Comparison of ENCODE assay signal across 8 cellular contexts in the genomic region with DNA sequence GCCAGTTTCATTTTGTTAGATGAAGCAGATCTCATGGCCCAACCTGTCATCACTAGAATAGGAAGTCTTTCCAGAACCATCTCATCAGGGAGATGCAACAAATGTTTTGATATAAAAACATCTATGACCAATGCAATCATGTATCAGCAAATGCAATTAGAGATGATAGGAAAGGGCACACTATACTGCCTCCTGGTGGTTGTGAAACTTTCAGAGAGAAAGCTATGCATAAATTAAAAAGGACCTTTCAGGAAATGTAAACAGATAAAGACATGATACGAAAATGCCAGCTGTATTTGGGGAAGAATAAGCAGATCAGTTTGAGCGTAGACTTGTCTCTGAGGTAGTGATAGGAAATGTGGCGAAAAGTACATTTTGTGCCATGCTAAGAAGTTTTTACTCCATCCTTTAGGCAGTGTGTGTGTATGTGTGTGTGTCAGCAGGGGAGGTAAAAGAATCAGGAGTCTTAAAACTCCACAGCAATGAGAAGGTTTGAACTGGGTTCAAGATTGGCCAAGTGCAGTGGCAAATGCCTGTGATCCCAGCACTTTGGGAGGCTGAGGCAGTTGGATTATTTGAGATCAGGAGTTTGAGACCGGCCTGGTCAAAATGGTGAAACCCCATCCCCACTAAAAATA.
DNase-seq lines count a peak whose midpoint lies in the region; ATAC-seq and TF ChIP-seq lines count a peak whose summit lies in the region.

No MANE protein-coding gene starts in this region.

- in situ Hi-C loops in Caki2 (cut with HindIII; ENCODE audit: low pct_unique_long_range_greater_than_20kb, low sequenced_read_pairs), result no loop called here

- TF ChIP-seq CTCF in Loucy (conservative IDR thresholded peaks at IDR 0.05; ENCODE audit: low read length), result peak; percentile 88
- peak; percentile 32 for TF ChIP-seq CTCF in colonic mucosa (IDR thresholded peaks at IDR 0.05)
- peak; percentile 29 for TF ChIP-seq CTCF in parathyroid adenoma (IDR thresholded peaks at IDR 0.05)

- no peaks in the 10 kb centered on the region for H4K20me1 ChIP-seq in Loucy (ENCODE audit: insufficient read depth, low read length, poor library complexity, severe bottlenecking)

- H3K36me3 ChIP-seq in Loucy (ENCODE audit: insufficient read depth, low read length), result no peaks in the 10 kb centered on the region
- H3K36me3 ChIP-seq in colonic mucosa, result no peaks in the 10 kb centered on the region
- H3K36me3 ChIP-seq in parathyroid adenoma (ENCODE audit: control insufficient read depth, insufficient read depth, low read length), result no peaks in the 10 kb centered on the region

- no peak overlapping the region for H3K9ac ChIP-seq in Loucy (ENCODE audit: low read depth, low read length, poor library complexity, severe bottlenecking)
- H3K9ac ChIP-seq in colonic mucosa (ENCODE audit: low read depth in 2 of 2, low read length in 2 of 2), result no peak overlapping the region
- no peak overlapping the region for H3K9ac ChIP-seq in parathyroid adenoma

- H3K4me3 ChIP-seq in Loucy (ENCODE audit: low read length, poor library complexity, severe bottlenecking), result no peak overlapping the region
- H3K4me3 ChIP-seq in colonic mucosa, result no peak overlapping the region
- no peak overlapping the region for H3K4me3 ChIP-seq in parathyroid adenoma (ENCODE audit: low read depth, low read length)

- H3K9me2 ChIP-seq in Loucy (replicated peaks; ENCODE audit: low read depth, low read length), result no peaks in the 10 kb centered on the region

- ATAC-seq in GM21360 (IDR thresholded peaks at IDR 0.05; ENCODE audit: unreplicated experiment), result peak; percentile 71
- no peak for ATAC-seq in HG02840 (IDR thresholded peaks at IDR 0.05; ENCODE audit: low FRiP score, unreplicated experiment)
- ATAC-seq in HG03460 (IDR thresholded peaks at IDR 0.05; ENCODE audit: unreplicated experiment), result no peak
- no peak for ATAC-seq in HG03025 (IDR thresholded peaks at IDR 0.05; ENCODE audit: low FRiP score, unreplicated experiment)

- H3K4me1 ChIP-seq in Loucy (ENCODE audit: insufficient read depth, low read length, poor library complexity, severe bottlenecking), result no peaks in the 10 kb centered on the region
- H3K4me1 ChIP-seq in colonic mucosa, result no peaks in the 10 kb centered on the region
- H3K4me1 ChIP-seq in parathyroid adenoma, result no peaks in the 10 kb centered on the region

- no peaks in the 10 kb centered on the region for H3F3A ChIP-seq in Loucy (ENCODE audit: low read depth)

- no peak overlapping the region for H3K4me2 ChIP-seq in Loucy (ENCODE audit: low read depth, low read length, poor library complexity, severe bottlenecking)
- H3K4me2 ChIP-seq in parathyroid adenoma (ENCODE audit: low read length), result no peak overlapping the region

- intact Hi-C loops in colonic mucosa (cut with DNase I), result loop anchor here (10.0 kb wide), 1 partner anchor 421 kb away; no protein-coding TSS in a partner anchor

- peak; percentile 14 for DNase-seq in Caki2 (ENCODE audit: low read depth)
- DNase-seq in colonic mucosa, result peak; percentile 17

- H3K9me3 ChIP-seq in Loucy (ENCODE audit: insufficient read depth, low read depth, low read length) (no peaks in the 10 kb centered on the region), colonic mucosa (no peaks in the 10 kb centered on the region), parathyroid adenoma (ENCODE audit: control insufficient read depth, low read length) (no peaks in the 10 kb centered on the region)

- H3K27me3 ChIP-seq in Loucy (ENCODE audit: insufficient read depth, low read length, poor library complexity, severe bottlenecking), result no peaks in the 10 kb centered on the region
- no peaks in the 10 kb centered on the region for H3K27me3 ChIP-seq in colonic mucosa
- H3K27me3 ChIP-seq in parathyroid adenoma (ENCODE audit: control insufficient read depth, insufficient read depth, low read length), result no peaks in the 10 kb centered on the region

- H2AFZ ChIP-seq in Loucy (ENCODE audit: low read length), result peak overlapping the region; percentile 50; the same call in 1 of the 2 replicates
- H2AFZ ChIP-seq in parathyroid adenoma, result no peak overlapping the region

- H3K27ac ChIP-seq in colonic mucosa (no peak overlapping the region), parathyroid adenoma (no peak overlapping the region)

- H3K79me2 ChIP-seq in Loucy (ENCODE audit: insufficient read depth, low read length) (no peaks in the 10 kb centered on the region), parathyroid adenoma (no peaks in the 10 kb centered on the region)

Comparison
In these comparisons a context has a peak if more than half of its experiments do, and no peak if none do; other contexts are left out.
1. CTCF ChIP-seq: peak in every context shown above with its lines; median percentile 88 in Loucy; 32 in colonic mucosa; 29 in parathyroid adenoma.